In the genomic region with DNA sequence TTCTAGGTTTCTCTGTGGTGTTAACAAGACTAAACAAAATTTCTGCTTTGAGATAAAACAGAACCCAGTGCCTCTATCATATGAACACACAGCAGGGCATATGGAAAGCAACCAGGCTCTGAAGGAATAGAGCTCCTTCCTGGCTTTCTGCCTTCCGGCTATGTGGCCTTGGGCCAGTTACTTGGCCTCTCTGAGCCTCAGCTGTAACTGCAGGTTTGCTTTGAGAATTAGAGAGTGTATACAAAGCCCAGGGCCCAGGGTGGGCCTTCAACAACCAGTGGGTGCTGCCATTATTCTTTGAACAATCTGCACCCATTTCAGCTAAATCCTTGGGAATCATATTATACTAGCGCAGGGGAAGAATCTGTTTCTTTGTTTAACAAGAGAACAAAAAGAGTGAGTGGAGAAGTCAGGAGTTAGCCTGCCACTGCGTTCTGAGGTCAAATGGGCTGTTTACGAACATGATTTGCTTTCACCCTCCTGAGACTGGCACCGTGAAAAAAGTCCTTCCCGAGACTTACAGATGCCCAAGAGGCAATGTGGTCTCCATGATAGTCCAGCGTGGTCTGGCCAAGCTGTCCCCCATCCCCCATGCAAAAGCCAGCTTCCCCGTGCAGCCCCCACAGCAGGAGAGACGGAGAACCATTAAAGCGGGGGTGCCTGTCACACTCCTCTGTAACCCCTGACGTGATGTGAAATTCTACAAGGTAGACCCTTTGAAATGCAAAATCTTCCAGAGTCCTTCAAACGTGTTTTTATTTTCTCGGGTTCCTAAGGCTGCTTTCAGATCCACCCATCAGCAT, we compare ENCODE assay signal across 9 cellular contexts. TPM values are rescaled to one million over a fixed set of nuclear protein-coding genes. Genes with fewer than 3 reads are reported as not detected.
A peak's percentile ranks its signal among the peaks of the same experiment; 100 is the strongest.
DNase-seq lines count a peak whose midpoint lies in the region; ATAC-seq and TF ChIP-seq lines count a peak whose summit lies in the region.
"Had no signal": no experiment of that assay in that cellular context is flagged by ENCODE, and none has a peak within 500 bp of the region (broad histone marks: within the 10 kb centered on the region; RNA-seq: fewer than 3 reads in every experiment).

No MANE protein-coding gene starts in this region.

- BruUV-seq in MCF 10A (replicated peaks; lab: Mats Ljungman, UMichigan): no TSS peak

- CTCF ChIA-PET in MCF 10A (lab: Yijun Ruan, JAX): interaction anchor here (0.6 to 4.9 kb wide), 8 partner anchors 17 to 336 kb away, joined by 3 to 45 read pairs (median 8); no protein-coding TSS in a partner anchor

- intact Hi-C loops in MCF 10A (cut with micrococcal nuclease): no loop called here

- no peaks in the 10 kb centered on the region for H3K9me3 ChIP-seq in mesodermal cell (ENCODE audit: control insufficient read depth, low read length)
- H3K9me3 ChIP-seq in tibial nerve: no peaks in the 10 kb centered on the region
- H3K9me3 ChIP-seq: BE2C had no signal

- peak in 1 of 2 donors; percentile 70 for TF ChIP-seq EP300 in tibial nerve (IDR thresholded peaks at IDR 0.05)

- 30 to 34% methylated on average over 13 of the region's 13 CpGs for WGBS in mesodermal cell (ENCODE audit: insufficient coverage in 2 of 2), 2 experiments
- WGBS in tibial nerve, 2 donors: 37 to 42% methylated on average over 13 of the region's 13 CpGs

- H3K27ac ChIP-seq in mesodermal cell (ENCODE audit: low read depth, low read length, severe bottlenecking): peak overlapping the region; percentile 66
- peak overlapping the region; percentile 83 to 98 (median 95) for H3K27ac ChIP-seq in tibial nerve

- peak overlapping the region; percentile 73 for H3K27ac Mint-ChIP-seq in MCF 10A (ENCODE audit: low read depth, unreplicated experiment)

- peaks cover 39% of the 10 kb centered on the region for H3K4me1 ChIP-seq in mesodermal cell (ENCODE audit: control insufficient read depth, insufficient read depth, low read length, poor library complexity, severe bottlenecking)
- peaks cover 3 to 81% (median 77%) of the 10 kb centered on the region in 4 donors for H3K4me1 ChIP-seq in tibial nerve

- no peaks in the 10 kb centered on the region for H3K36me3 ChIP-seq in mesodermal cell (ENCODE audit: control insufficient read depth, insufficient read depth, low read length)
- H3K36me3 ChIP-seq in tibial nerve: no peaks in the 10 kb centered on the region

- H3K4me1 Mint-ChIP-seq in activated T-cell treated with anti-CD3 and anti-CD28 coated beads, Interleukin-2, amount 50 U/mL, for 4 hours (ENCODE audit: low read depth): peaks cover 83% of the 10 kb centered on the region
- peaks cover 50% of the 10 kb centered on the region for H3K4me1 Mint-ChIP-seq in MCF 10A (ENCODE audit: insufficient read depth, unreplicated experiment)

- no peaks in the 10 kb centered on the region for H3K9me3 Mint-ChIP-seq in activated T-cell treated with anti-CD3 and anti-CD28 coated beads, Interleukin-2, amount 50 U/mL, for 4 hours
- H3K9me3 Mint-ChIP-seq in MCF 10A (ENCODE audit: unreplicated experiment): no peaks in the 10 kb centered on the region

- no peaks in the 10 kb centered on the region for H3K27me3 ChIP-seq in tibial nerve
- H3K27me3 ChIP-seq: BE2C had no signal

- DNase-seq in activated T-cell treated with anti-CD3 and anti-CD28 coated beads, Interleukin-2, amount 50 U/mL, for 4 hours: no peak
- no peak for DNase-seq in activated T-cell treated with anti-CD3 and anti-CD28 coated beads, Interleukin-2, amount 50 U/mL, for 1 hour
- DNase-seq in MCF 10A (ENCODE audit: unreplicated experiment) (peak; percentile 11), tibial nerve (ENCODE audit: low spot score in 2 of 2) (peak in 1 of 2 donors; percentile 7), NCI-H2107 treated with DMSO at 0.1 percent for 48 hours (lab: John Stamatoyannopoulos, UW; ENCODE audit: unreplicated experiment) (no peak), NCI-H524 (lab: John Stamatoyannopoulos, UW) (no peak)
- DNase-seq: BE2C had no signal

- POLR2A ChIA-PET in MCF 10A (lab: Yijun Ruan, JAX): interaction anchor here (0.7 to 3.9 kb wide), 5 partner anchors 21 to 329 kb away, joined by 4 to 30 read pairs (median 21); no protein-coding TSS in a partner anchor

- no peaks in the 10 kb centered on the region for H3K36me3 Mint-ChIP-seq in activated T-cell treated with anti-CD3 and anti-CD28 coated beads, Interleukin-2, amount 50 U/mL, for 4 hours (ENCODE audit: insufficient read depth)
- H3K36me3 Mint-ChIP-seq in MCF 10A (ENCODE audit: insufficient read depth, unreplicated experiment): peaks cover 10% of the 10 kb centered on the region

- no peak for ATAC-seq in activated T-cell treated with anti-CD3 and anti-CD28 coated beads, Interleukin-2, amount 50 U/mL, for 4 hours
- ATAC-seq in GM21526 (IDR thresholded peaks at IDR 0.05; ENCODE audit: low FRiP score, unreplicated experiment): no peak

- H3K4me3 Mint-ChIP-seq in activated T-cell treated with anti-CD3 and anti-CD28 coated beads, Interleukin-2, amount 50 U/mL, for 4 hours: peak overlapping the region; percentile 96
- no peak overlapping the region for H3K4me3 Mint-ChIP-seq in MCF 10A (ENCODE audit: unreplicated experiment)

- TF ChIP-seq CTCF in MCF 10A (IDR thresholded peaks at IDR 0.05; ENCODE audit: unreplicated experiment) (no peak), tibial nerve (IDR thresholded peaks at IDR 0.05) (no peak)

- H3K4me3 ChIP-seq in mesodermal cell (ENCODE audit: extremely low read depth, insufficient read depth, low read length, poor library complexity, severe bottlenecking) (no peak overlapping the region), tibial nerve (no peak overlapping the region)

- no peaks in the 10 kb centered on the region for H3K27me3 Mint-ChIP-seq in activated T-cell treated with anti-CD3 and anti-CD28 coated beads, Interleukin-2, amount 50 U/mL, for 4 hours (ENCODE audit: low read depth)
- H3K27me3 Mint-ChIP-seq in MCF 10A (ENCODE audit: insufficient read depth, unreplicated experiment): no peaks in the 10 kb centered on the region

- TF ChIP-seq POLR2A in tibial nerve (IDR thresholded peaks at IDR 0.05): peak in 1 of 2 donors; percentile 31

RNA-seq across cellular contexts. Expression of a gene that starts 4.9 kb away (rescaled TPM):
- total RNA-seq in activated T-cell treated with anti-CD3 and anti-CD28 coated beads, Interleukin-2, amount 50 U/mL, for 4 hours: 10 to 100 TPM; 12.9 to 19.2 (median 18.2) TPM
- total RNA-seq in MCF 10A (2022) (12.9 and 14.9 TPM in 2 replicates), tibial nerve (10 to 100 TPM; 60.8 to 84.8 (median 78.8) TPM)
- polyA plus RNA-seq in mesodermal cell (2013, experiment 1 of 2): 10.9 TPM
- 10.6 TPM for polyA plus RNA-seq in mesodermal cell (2013, experiment 2 of 2)

RNA-seq across cellular contexts. Expression of a gene that starts 52.4 kb away (rescaled TPM):
- total RNA-seq in activated T-cell treated with anti-CD3 and anti-CD28 coated beads, Interleukin-2, amount 50 U/mL, for 4 hours: 10 to 100 TPM; 20.7 to 23.0 (median 22.3) TPM
- 17.5 and 18.6 TPM in 2 replicates for total RNA-seq in MCF 10A (2022)
- polyA plus RNA-seq in mesodermal cell (2013, experiment 1 of 2): 30.3 TPM
- 29.8 TPM for polyA plus RNA-seq in mesodermal cell (2013, experiment 2 of 2)
- 10 to 100 TPM; 10.0 to 18.4 (median 13.2) TPM for total RNA-seq in tibial nerve
